Comparison of ENCODE assay signal across 11 cellular contexts in the genomic region with DNA sequence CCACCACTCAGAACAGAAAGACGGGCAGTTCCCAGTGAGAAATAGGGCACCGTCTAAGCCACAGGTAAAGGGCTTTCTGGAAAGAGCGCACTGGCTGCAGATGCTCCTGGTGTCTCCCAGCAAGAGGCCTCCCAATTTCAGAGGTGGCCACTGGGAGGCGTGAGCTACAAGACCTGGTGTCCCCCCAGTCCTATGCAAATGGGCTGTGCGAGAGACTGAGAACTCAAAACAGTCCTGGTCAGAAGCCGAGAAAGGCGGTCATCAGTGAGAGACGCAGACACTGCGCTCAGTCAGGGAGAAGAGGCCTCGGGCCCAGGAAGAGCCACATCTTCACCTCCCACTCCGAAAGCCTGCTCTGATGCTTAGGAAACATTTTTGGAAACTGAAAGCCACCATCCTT.
DNase-seq lines count a peak whose midpoint lies in the region; ATAC-seq and TF ChIP-seq lines count a peak whose summit lies in the region.
"Had no signal": no experiment of that assay in that cellular context is flagged by ENCODE, and none has a peak within 500 bp of the region (broad histone marks: within the 10 kb centered on the region; RNA-seq: fewer than 3 reads in every experiment).

No MANE protein-coding gene starts in this region.

- peak overlapping the region; percentile 92 to 98 (median 96) for H3K27ac Mint-ChIP-seq in H9
- H3K27ac Mint-ChIP-seq in T-helper 17 cell = peak overlapping the region; percentile 95
- H3K27ac Mint-ChIP-seq in activated T-helper 1 cell treated with anti-CD3 and anti-CD28 coated beads, Interleukin-12 subunit alpha, Interleukin-12 subunit beta, Interleukin-2, Interleukin-4 antibody, amounts not matched to agents 30 ng/mL and 10 ng/mL and 1 ng/mL, durations not matched to agents 14 hours and 24 hours and 36 hours = no peak overlapping the region
- H3K27ac Mint-ChIP-seq: activated B cell treated with CpG ODN at 0.5 μM for 24 hours had no signal

- no peak overlapping the region for H4K5ac ChIP-seq in H9 (ENCODE audit: insufficient read length, low read depth, low read length)

- H3K56ac ChIP-seq in H9 (ENCODE audit: insufficient read length, low read depth, low read length) = no peak overlapping the region

- no peaks in the 10 kb centered on the region for H4K20me1 ChIP-seq in H9 (ENCODE audit: control insufficient read depth, insufficient read depth, insufficient read length)

- no peaks in the 10 kb centered on the region for H3K79me1 ChIP-seq in H9 (ENCODE audit: insufficient read depth, low read depth, low read length, poor library complexity, severe bottlenecking)

- H3K79me2 ChIP-seq in H9 (ENCODE audit: insufficient read depth, low read length) = no peaks in the 10 kb centered on the region

- H3K4me3 Mint-ChIP-seq in H9 (peak overlapping the region in 1 of 2 experiments; percentile 15; a peak in 1 of 5 replicates), T-helper 17 cell (peak overlapping the region; percentile 83)
- no peak overlapping the region for H3K4me3 Mint-ChIP-seq in activated T-helper 1 cell treated with anti-CD3 and anti-CD28 coated beads, Interleukin-12 subunit alpha, Interleukin-12 subunit beta, Interleukin-2, Interleukin-4 antibody, amounts not matched to agents 30 ng/mL and 10 ng/mL and 1 ng/mL, durations not matched to agents 14 hours and 24 hours and 36 hours
- H3K4me3 Mint-ChIP-seq: activated B cell treated with CpG ODN at 0.5 μM for 24 hours had no signal

- no peak overlapping the region for H2BK15ac ChIP-seq in H9 (ENCODE audit: low read depth, low read length)

- H3K23ac ChIP-seq in H9 (ENCODE audit: insufficient read length, low read depth, low read length) = no peak overlapping the region

- no peak overlapping the region for H3K4ac ChIP-seq in H9 (ENCODE audit: low read depth, low read length)

- intact Hi-C loops in activated T-helper 1 cell treated with anti-CD3 and anti-CD28 coated beads, Interleukin-12 subunit alpha, Interleukin-12 subunit beta, Interleukin-2, Interleukin-4 antibody, amounts not matched to agents 30 ng/mL and 10 ng/mL and 1 ng/mL, durations not matched to agents 14 hours and 24 hours and 36 hours (cut with micrococcal nuclease) = loop anchor here (1.0 kb wide), 1 partner anchor 105 kb away; no protein-coding TSS in a partner anchor

- peak; percentile 81 for ATAC-seq in T-helper 17 cell
- ATAC-seq in left lobe of liver = peak; percentile 19
- ATAC-seq in GM21447 (IDR thresholded peaks at IDR 0.05; ENCODE audit: unreplicated experiment) = no peak
- no peak for ATAC-seq in GM19328 (IDR thresholded peaks at IDR 0.05; ENCODE audit: unreplicated experiment)

- no peak overlapping the region for H3K18ac ChIP-seq in H9 (ENCODE audit: insufficient read length, low read depth, low read length)

- no peak overlapping the region for H3K14ac ChIP-seq in H9 (ENCODE audit: insufficient read depth, low read length)

- TF ChIP-seq CTCF in H9 (conservative IDR thresholded peaks at IDR 0.05) = peak; percentile 69

- no peak overlapping the region for H2BK20ac ChIP-seq in H9 (ENCODE audit: low read depth, low read length, poor library complexity, severe bottlenecking)

- no peak overlapping the region for H2BK12ac ChIP-seq in H9 (ENCODE audit: insufficient read length, low read depth, low read length)

- peak; percentile 33 for DNase-seq in DMS 273 (lab: John Stamatoyannopoulos, UW; ENCODE audit: unreplicated experiment)
- no peak for DNase-seq in DMS 273 treated with DMSO at 0.1 percent for 48 hours (lab: John Stamatoyannopoulos, UW)
- DNase-seq in H9 = peak; percentile 79
- peak in 1 of 3 donors; percentile 22 for DNase-seq in T-helper 17 cell
- no peak for DNase-seq in left lobe of liver (ENCODE audit: low spot score)
- no peak for DNase-seq in activated T-helper 1 cell treated with anti-CD3 and anti-CD28 coated beads, Interleukin-12 subunit alpha, Interleukin-12 subunit beta, Interleukin-2, Interleukin-4 antibody, amounts not matched to agents 30 ng/mL and 10 ng/mL and 1 ng/mL, durations not matched to agents 14 hours and 24 hours and 36 hours (ENCODE audit: low spot score)
- DNase-seq: activated B cell treated with CpG ODN at 0.5 μM for 24 hours, NCI-H1930, tibial artery had no signal

- H3K9me3 Mint-ChIP-seq in H9 = peaks cover 14% of the 10 kb centered on the region in 2 experiments
- H3K9me3 Mint-ChIP-seq in activated T-helper 1 cell treated with anti-CD3 and anti-CD28 coated beads, Interleukin-12 subunit alpha, Interleukin-12 subunit beta, Interleukin-2, Interleukin-4 antibody, amounts not matched to agents 30 ng/mL and 10 ng/mL and 1 ng/mL, durations not matched to agents 14 hours and 24 hours and 36 hours = no peaks in the 10 kb centered on the region
- H3K9me3 Mint-ChIP-seq: activated B cell treated with CpG ODN at 0.5 μM for 24 hours had no signal

- H3K4me1 Mint-ChIP-seq in H9 = peaks cover 33 to 45% of the 10 kb centered on the region in 2 experiments
- peaks cover 7% of the 10 kb centered on the region for H3K4me1 Mint-ChIP-seq in T-helper 17 cell
- H3K4me1 Mint-ChIP-seq in activated T-helper 1 cell treated with anti-CD3 and anti-CD28 coated beads, Interleukin-12 subunit alpha, Interleukin-12 subunit beta, Interleukin-2, Interleukin-4 antibody, amounts not matched to agents 30 ng/mL and 10 ng/mL and 1 ng/mL, durations not matched to agents 14 hours and 24 hours and 36 hours (ENCODE audit: low read depth) = peaks cover 3% of the 10 kb centered on the region
- H3K4me1 Mint-ChIP-seq: activated B cell treated with CpG ODN at 0.5 μM for 24 hours had no signal

- no peak overlapping the region for H3K4me2 ChIP-seq in H9 (ENCODE audit: insufficient read depth, insufficient read length, low read length)

- H3K27ac ChIP-seq in H9 (ENCODE audit: insufficient read length, low read depth, low read length) = no peak overlapping the region
- H3K27ac ChIP-seq: tibial artery had no signal

- H3K36me3 Mint-ChIP-seq in H9 (ENCODE audit: insufficient read depth in 1 of 3, low read depth in 3 of 3) (peaks cover 20 to 25% (median 20%) of the 10 kb centered on the region in 3 experiments), T-helper 17 cell (ENCODE audit: low read depth) (no peaks in the 10 kb centered on the region)
- H3K36me3 Mint-ChIP-seq in activated T-helper 1 cell treated with anti-CD3 and anti-CD28 coated beads, Interleukin-12 subunit alpha, Interleukin-12 subunit beta, Interleukin-2, Interleukin-4 antibody, amounts not matched to agents 30 ng/mL and 10 ng/mL and 1 ng/mL, durations not matched to agents 14 hours and 24 hours and 36 hours (ENCODE audit: low read depth) = peaks cover 4% of the 10 kb centered on the region

- H4K91ac ChIP-seq in H9 (ENCODE audit: insufficient read length, low read depth, low read length) = no peak overlapping the region

- H3K9me3 ChIP-seq in H9 (ENCODE audit: control insufficient read depth, low read depth, low read length) (no peaks in the 10 kb centered on the region), T-helper 17 cell (ENCODE audit: control insufficient read depth, low read length, poor library complexity, severe bottlenecking) (no peaks in the 10 kb centered on the region)
- H3K9me3 ChIP-seq: tibial artery had no signal

- no peaks in the 10 kb centered on the region for H3K23me2 ChIP-seq in H9 (ENCODE audit: insufficient read length, low read depth, low read length, poor library complexity, severe bottlenecking)

- no peak overlapping the region for H2AK5ac ChIP-seq in H9 (ENCODE audit: insufficient read length, low read length)

- H2AFZ ChIP-seq in H9 (ENCODE audit: low read length) = no peak overlapping the region

- no peak overlapping the region for H3T11ph ChIP-seq in H9 (ENCODE audit: low read length)

- 0 out of 2 replicates have a peak, but pooled peaks cover 3% of the 10 kb centered on the region for H3K4me1 ChIP-seq in H9 (ENCODE audit: insufficient read depth, low read length)
- H3K4me1 ChIP-seq: tibial artery had no signal

- no peaks in the 10 kb centered on the region for H3K27me3 Mint-ChIP-seq in H9 (ENCODE audit: low read depth)
- H3K27me3 Mint-ChIP-seq in T-helper 17 cell = no peaks in the 10 kb centered on the region
- no peaks in the 10 kb centered on the region for H3K27me3 Mint-ChIP-seq in activated T-helper 1 cell treated with anti-CD3 and anti-CD28 coated beads, Interleukin-12 subunit alpha, Interleukin-12 subunit beta, Interleukin-2, Interleukin-4 antibody, amounts not matched to agents 30 ng/mL and 10 ng/mL and 1 ng/mL, durations not matched to agents 14 hours and 24 hours and 36 hours (ENCODE audit: insufficient read depth)
- H3K27me3 Mint-ChIP-seq: activated B cell treated with CpG ODN at 0.5 μM for 24 hours had no signal

- WGBS in H9 (ENCODE audit: extremely low coverage, insufficient read length, low lambda C conversion rate) = no CpG with 5 or more reads among the region's 11 CpGs

- H3K9ac ChIP-seq in H9 (ENCODE audit: extremely low read depth, insufficient read length, low read length) = no peak overlapping the region

- H4K8ac ChIP-seq in H9 (replicated peaks; ENCODE audit: insufficient read length, low read depth, low read length) = no peak overlapping the region

- H2BK5ac ChIP-seq in H9 (ENCODE audit: insufficient read length, low read length) = no peak overlapping the region

- no peaks in the 10 kb centered on the region for H3K27me3 ChIP-seq in H9 (ENCODE audit: insufficient read depth, low read length)
- H3K27me3 ChIP-seq: tibial artery had no signal

- H2BK120ac ChIP-seq in H9 (ENCODE audit: low read depth, low read length, poor library complexity, severe bottlenecking) = no peak overlapping the region

Comparison
In these comparisons a context has a peak if more than half of its experiments do, and no peak if none do; other contexts are left out.
1. DNase-seq: peak in DMS 273 (single experiment) and H9 (single experiment); none in DMS 273 treated with DMSO at 0.1 percent for 48 hours (single experiment), left lobe of liver (single experiment) and activated T-helper 1 cell treated with anti-CD3 and anti-CD28 coated beads, Interleukin-12 subunit alpha, Interleukin-12 subunit beta, Interleukin-2, Interleukin-4 antibody, amounts not matched to agents 30 ng/mL and 10 ng/mL and 1 ng/mL, durations not matched to agents 14 hours and 24 hours and 36 hours (single experiment).
2. ATAC-seq: peak in T-helper 17 cell (single experiment) and left lobe of liver (single experiment); none in GM21447 (single experiment) and GM19328 (single experiment).